Comparison of ENCODE assay signal across 1 cellular context in the genomic region with DNA sequence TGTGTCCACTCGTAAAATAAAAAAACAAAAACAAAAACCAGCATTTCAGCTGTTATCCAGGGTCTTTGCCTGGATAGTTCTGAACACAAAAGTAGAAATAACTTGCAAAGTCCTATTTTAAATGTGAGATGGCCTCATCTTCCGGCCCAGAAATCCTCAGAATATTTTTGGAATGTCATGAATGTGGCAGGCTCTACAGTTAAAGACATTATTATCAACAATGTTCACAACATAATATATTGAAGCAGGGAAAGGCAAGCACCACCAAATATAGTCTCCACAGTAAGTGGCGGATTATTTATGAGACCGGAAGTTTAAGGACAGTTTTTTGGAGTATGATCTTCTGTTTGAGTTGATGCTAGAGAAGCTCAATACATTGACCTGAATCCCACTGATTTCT.
TF ChIP-seq lines count a peak whose summit lies in the region.

No MANE protein-coding gene starts in this region.

TF ChIP-seq in K562, 482 proteins besides CTCF, POLR2A, EP300 and RAD21:
- TF ChIP-seq MXI1 (IDR thresholded peaks at IDR 0.05; ENCODE audit: low read depth, low read length): no peak
- 0 out of 2 replicates have a peak, but pooled peaks have one; percentile 11 for TF ChIP-seq JUN (IDR thresholded peaks at IDR 0.05; ENCODE audit: borderline replicate concordance, low read depth, low read length)
- no peak for TF ChIP-seq JUN (CRISPR knock-in tag; IDR thresholded peaks at IDR 0.05; ENCODE audit: borderline replicate concordance)
